Comparison of ENCODE assay signal across 18 cellular contexts in the genomic region with DNA sequence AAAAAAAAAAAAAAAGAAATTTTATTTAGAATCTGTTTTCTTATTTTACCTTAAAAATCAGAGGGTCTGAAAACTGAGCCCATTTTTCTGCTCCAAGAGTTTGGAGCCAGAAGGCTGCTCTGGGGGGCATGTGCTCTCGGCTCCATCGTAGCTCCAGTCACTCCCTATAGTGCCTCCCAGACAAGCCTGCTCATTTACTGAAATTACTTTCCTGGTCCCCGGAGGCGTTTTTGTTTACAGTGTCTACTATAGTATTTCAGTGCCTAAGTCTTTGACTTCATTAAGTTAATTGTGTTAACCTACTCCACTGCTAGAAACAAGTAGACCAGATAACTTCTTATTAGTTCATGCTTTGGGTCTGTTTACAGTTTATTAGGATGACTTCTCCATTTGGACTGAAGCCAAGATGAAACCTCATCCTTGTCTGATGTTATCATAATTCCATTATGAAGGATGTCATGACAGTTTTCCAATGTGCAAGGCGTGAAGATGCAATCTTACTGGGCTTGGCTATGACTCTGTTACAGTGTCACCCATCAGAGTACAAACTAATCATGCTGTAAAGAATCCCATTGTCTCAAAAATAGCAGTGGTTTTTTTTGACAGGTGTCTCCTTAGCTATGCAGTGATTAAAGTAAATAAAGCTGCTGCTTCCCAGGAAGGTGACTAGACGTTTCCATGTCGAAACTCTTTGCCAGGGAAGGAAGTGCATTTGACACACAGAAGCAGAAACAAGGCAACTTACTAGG.
DNase-seq lines count a peak whose midpoint lies in the region; ATAC-seq lines count a peak whose summit lies in the region.
"Had no signal": no experiment of that assay in that cellular context is flagged by ENCODE, and none has a peak within 500 bp of the region (broad histone marks: within the 10 kb centered on the region; RNA-seq: fewer than 3 reads in every experiment).

No MANE protein-coding gene starts in this region.

- DNase-seq in M059J (ENCODE audit: low read depth) (peak; percentile 18), NCI-H2029 (lab: John Stamatoyannopoulos, UW) (peak; percentile 35), RKO (ENCODE audit: low spot score) (peak; percentile 3), myocyte (ENCODE audit: low read depth) (peak; percentile 45)
- no peak for DNase-seq in central memory CD4-positive, alpha-beta T cell
- DNase-seq in naive thymus-derived CD4-positive, alpha-beta T cell, result no peak
- DNase-seq: activated gamma-delta T cell; amygdala; colonic mucosa; MM.1S; right lobe of liver; stimulated activated CD4-positive, alpha-beta T cell treated with anti-CD3 and anti-CD28 coated beads, Interleukin-2, amount 100 ng/mL, for 24 hours had no signal

- peaks cover 0 to 4% (median 0%) of the 10 kb centered on the region in 11 donors for H3K9me3 Mint-ChIP-seq in naive thymus-derived CD4-positive, alpha-beta T cell

- H3K4me3 Mint-ChIP-seq in naive thymus-derived CD4-positive, alpha-beta T cell, result no peak overlapping the region
- H3K4me3 Mint-ChIP-seq: B cell; T-helper 2 cell treated with Interferon-gamma antibody and Interleukin-4, amounts not matched to agents 5 μg/mL and 100 μg/mL, for 36 hours had no signal

- ATAC-seq in naive thymus-derived CD4-positive, alpha-beta T cell, result no peak
- ATAC-seq in GM19395 (IDR thresholded peaks at IDR 0.05; ENCODE audit: unreplicated experiment) (no peak), GM21526 (IDR thresholded peaks at IDR 0.05; ENCODE audit: low FRiP score, unreplicated experiment) (no peak)
- ATAC-seq: activated CD4-positive, CD25-positive, alpha-beta regulatory T cell treated with anti-CD3 and anti-CD28 coated beads, Interleukin-2, amount 50 U/mL, for 24 hours; right lobe of liver; Right ventricle myocardium inferior had no signal

- no peaks in the 10 kb centered on the region for H3K9me3 ChIP-seq in naive thymus-derived CD4-positive, alpha-beta T cell (ENCODE audit: control insufficient read depth in 2 of 3, low read length in 3 of 3)
- H3K9me3 ChIP-seq: colonic mucosa, right lobe of liver had no signal

- no peak overlapping the region for H3K4me3 ChIP-seq in naive thymus-derived CD4-positive, alpha-beta T cell (ENCODE audit: low read length)
- H3K4me3 ChIP-seq: colonic mucosa, right lobe of liver had no signal

- no peaks in the 10 kb centered on the region for H3K27me3 Mint-ChIP-seq in naive thymus-derived CD4-positive, alpha-beta T cell
- H3K27me3 Mint-ChIP-seq: B cell had no signal

- no peaks in the 10 kb centered on the region for H3K4me1 Mint-ChIP-seq in naive thymus-derived CD4-positive, alpha-beta T cell
- H3K4me1 Mint-ChIP-seq: B cell had no signal

- H3K27me3 ChIP-seq in naive thymus-derived CD4-positive, alpha-beta T cell (ENCODE audit: control insufficient read depth in 2 of 2, insufficient read depth in 2 of 2, low read length in 2 of 2), result no peaks in the 10 kb centered on the region
- H3K27me3 ChIP-seq: colonic mucosa, right lobe of liver had no signal

- no peaks in the 10 kb centered on the region for H3K36me3 ChIP-seq in naive thymus-derived CD4-positive, alpha-beta T cell (ENCODE audit: control insufficient read depth in 2 of 3, insufficient read depth in 3 of 3, low read length in 3 of 3)
- H3K36me3 ChIP-seq: colonic mucosa, right lobe of liver had no signal

- CTCF ChIA-PET in naive thymus-derived CD4-positive, alpha-beta T cell (lab: Charles Lee), result no interaction called here

- H3K36me3 Mint-ChIP-seq in naive thymus-derived CD4-positive, alpha-beta T cell, result no peaks in the 10 kb centered on the region

- no peak overlapping the region for H3K27ac Mint-ChIP-seq in naive thymus-derived CD4-positive, alpha-beta T cell
- H3K27ac Mint-ChIP-seq: B cell; T-helper 2 cell treated with Interferon-gamma antibody and Interleukin-4, amounts not matched to agents 5 μg/mL and 100 μg/mL, for 36 hours had no signal

- no peaks in the 10 kb centered on the region for H3K4me1 ChIP-seq in naive thymus-derived CD4-positive, alpha-beta T cell (ENCODE audit: control insufficient read depth in 2 of 2, insufficient read depth in 2 of 2, low read length in 2 of 2)
- H3K4me1 ChIP-seq: colonic mucosa, right lobe of liver had no signal

- intact Hi-C loops in naive thymus-derived CD4-positive, alpha-beta T cell (cut with micrococcal nuclease), result no loop called here

- POLR2A ChIA-PET in naive thymus-derived CD4-positive, alpha-beta T cell (lab: Charles Lee), result no interaction called here

- H3K27ac ChIP-seq in naive thymus-derived CD4-positive, alpha-beta T cell (ENCODE audit: low read depth, low read length), result no peak overlapping the region
- H3K27ac ChIP-seq: colonic mucosa, right lobe of liver had no signal

Comparison
In these comparisons a context has a peak if more than half of its experiments do, and no peak if none do; other contexts are left out.
1. DNase-seq: peak in M059J (single experiment), NCI-H2029 (single experiment), RKO (single experiment) and myocyte (single experiment); none in central memory CD4-positive, alpha-beta T cell (single experiment) and naive thymus-derived CD4-positive, alpha-beta T cell (0 of 9).